Comparison of ENCODE assay signal across 8 cellular contexts in genomic region chr9:86352440-86353106, GRCh38. TPM values are rescaled to one million over a fixed set of nuclear protein-coding genes. Genes with fewer than 3 reads are reported as not detected.
DNase-seq lines count a peak whose midpoint lies in the region; ATAC-seq and TF ChIP-seq lines count a peak whose summit lies in the region.

No MANE protein-coding gene starts in this region.

- no peak for TF ChIP-seq POLR2A in breast epithelium (IDR thresholded peaks at IDR 0.05)
- TF ChIP-seq POLR2A in ovary (IDR thresholded peaks at IDR 0.05), result no peak

- H3K36me3 Mint-ChIP-seq in CD4-positive, CD25-positive, alpha-beta regulatory T cell, result peaks cover 20% of the 10 kb centered on the region
- H3K36me3 Mint-ChIP-seq in naive thymus-derived CD4-positive, alpha-beta T cell, result peaks cover 0 to 23% (median 19%) of the 10 kb centered on the region in 5 donors

- H2AFZ ChIP-seq in KMS-11 (ENCODE audit: low read depth), result no peak overlapping the region

- intact Hi-C loops in breast epithelium (cut with DNase I; ENCODE audit: low total_unique reads) (no loop called here), ovary (cut with DNase I) (no loop called here)
- intact Hi-C loops in naive thymus-derived CD4-positive, alpha-beta T cell (cut with micrococcal nuclease), result loop anchor here (1.0 to 10.0 kb wide), 6 partner anchors 15 to 1620 kb away; partner anchors contain the start of gene CDK20 (in 1 of the 2)

- peaks cover 33 to 68% (median 50%) of the 10 kb centered on the region in 4 donors for H3K4me1 Mint-ChIP-seq in CD4-positive, CD25-positive, alpha-beta regulatory T cell
- peaks cover 42 to 69% (median 63%) of the 10 kb centered on the region in 7 donors for H3K4me1 Mint-ChIP-seq in naive thymus-derived CD4-positive, alpha-beta T cell

- H3K27me3 ChIP-seq in CD4-positive, CD25-positive, alpha-beta regulatory T cell (ENCODE audit: control insufficient read depth, insufficient read depth, low read length), result no peaks in the 10 kb centered on the region
- H3K27me3 ChIP-seq in KMS-11 (ENCODE audit: insufficient read depth, low read depth), result no peaks in the 10 kb centered on the region
- H3K27me3 ChIP-seq in breast epithelium, result no peaks in the 10 kb centered on the region
- no peaks in the 10 kb centered on the region for H3K27me3 ChIP-seq in naive thymus-derived CD4-positive, alpha-beta T cell (ENCODE audit: control insufficient read depth in 2 of 2, insufficient read depth in 2 of 2, low read length in 2 of 2)
- no peaks in the 10 kb centered on the region for H3K27me3 ChIP-seq in ovary

- peak overlapping the region; percentile 97 to 99 (median 98) for H3K4me3 Mint-ChIP-seq in CD4-positive, CD25-positive, alpha-beta regulatory T cell
- H3K4me3 Mint-ChIP-seq in naive thymus-derived CD4-positive, alpha-beta T cell, result peak overlapping the region; percentile 64 to 96 (median 93)

- POLR2A ChIA-PET in naive thymus-derived CD4-positive, alpha-beta T cell (lab: Charles Lee), result no interaction called here

- H3K27ac Mint-ChIP-seq in CD4-positive, CD25-positive, alpha-beta regulatory T cell, result peak overlapping the region; percentile 72 to 97 (median 76)
- peak overlapping the region; percentile 75 to 97 (median 92) for H3K27ac Mint-ChIP-seq in naive thymus-derived CD4-positive, alpha-beta T cell

- peaks cover 1% of the 10 kb centered on the region for H3K27me3 Mint-ChIP-seq in CD4-positive, CD25-positive, alpha-beta regulatory T cell
- peaks cover 0 to 10% (median 0%) of the 10 kb centered on the region in 5 donors for H3K27me3 Mint-ChIP-seq in naive thymus-derived CD4-positive, alpha-beta T cell

- H3K27ac ChIP-seq in CD4-positive, CD25-positive, alpha-beta regulatory T cell (ENCODE audit: insufficient read depth, low read length, poor library complexity, severe bottlenecking), result peak overlapping the region; percentile 82
- peak overlapping the region; percentile 79 for H3K27ac ChIP-seq in KMS-11
- peak overlapping the region; percentile 28 to 92 for H3K27ac ChIP-seq in breast epithelium
- peak overlapping the region; percentile 84 for H3K27ac ChIP-seq in naive thymus-derived CD4-positive, alpha-beta T cell (ENCODE audit: low read depth, low read length)
- H3K27ac ChIP-seq in ovary, result no peak overlapping the region

- no peak for ATAC-seq in CD4-positive, CD25-positive, alpha-beta regulatory T cell (ENCODE audit: low read depth in 2 of 2)
- ATAC-seq in naive thymus-derived CD4-positive, alpha-beta T cell, result no peak
- no peak for ATAC-seq in GM18873 (IDR thresholded peaks at IDR 0.05; ENCODE audit: low FRiP score, unreplicated experiment)

- H3K4me2 ChIP-seq in KMS-11, result peak overlapping the region; percentile 100

- WGBS in ovary, 3 donors, result 30 to 53% (median 36%) methylated on average over 5 of the region's 5 CpGs

- no peak for TF ChIP-seq EP300 in ovary (IDR thresholded peaks at IDR 0.05)

- peak overlapping the region; percentile 68 for H3K9ac ChIP-seq in KMS-11

- H3K36me3 ChIP-seq in CD4-positive, CD25-positive, alpha-beta regulatory T cell (ENCODE audit: control insufficient read depth, insufficient read depth, low read length), result peaks cover 3% of the 10 kb centered on the region
- peaks cover 4% of the 10 kb centered on the region; the same call in 1 of the 2 replicates for H3K36me3 ChIP-seq in KMS-11 (ENCODE audit: insufficient read depth)
- H3K36me3 ChIP-seq in breast epithelium, result no peaks in the 10 kb centered on the region
- H3K36me3 ChIP-seq in naive thymus-derived CD4-positive, alpha-beta T cell (ENCODE audit: control insufficient read depth in 2 of 3, insufficient read depth in 3 of 3, low read length in 3 of 3), result peaks cover 0 to 5% (median 0%) of the 10 kb centered on the region in 3 experiments
- H3K36me3 ChIP-seq in ovary, result no peaks in the 10 kb centered on the region

- TF ChIP-seq CTCF in KMS-11 (conservative IDR thresholded peaks at IDR 0.05; ENCODE audit: low read depth, low read length) (no peak), breast epithelium (IDR thresholded peaks at IDR 0.05) (no peak), ovary (IDR thresholded peaks at IDR 0.05) (no peak)

- H3K9me3 Mint-ChIP-seq in CD4-positive, CD25-positive, alpha-beta regulatory T cell, result no peaks in the 10 kb centered on the region
- H3K9me3 Mint-ChIP-seq in naive thymus-derived CD4-positive, alpha-beta T cell, result peaks cover 0 to 3% (median 0%) of the 10 kb centered on the region in 11 donors

- peak in 2 of 3 donors; percentile 48 to 66 for DNase-seq in CD4-positive, CD25-positive, alpha-beta regulatory T cell
- DNase-seq in breast epithelium (ENCODE audit: low spot score in 2 of 2) (no peak), ovary (no peak), middle frontal gyrus (ENCODE audit: extremely low spot score, low spot score) (no peak), mesenteric fat pad (ENCODE audit: low spot score) (no peak)
- DNase-seq in naive thymus-derived CD4-positive, alpha-beta T cell, result peak in 7 of 9 donors; percentile 23 to 64 (median 49)

- peak overlapping the region; percentile 99 for H3K4me3 ChIP-seq in CD4-positive, CD25-positive, alpha-beta regulatory T cell (ENCODE audit: low read depth, low read length)
- H3K4me3 ChIP-seq in KMS-11 (IDR thresholded peaks at IDR 0.05; ENCODE audit: insufficient read depth, low read depth, low read length) (no peak overlapping the region), breast epithelium (peak overlapping the region; percentile 62 to 96 (median 95)), ovary (no peak overlapping the region)
- H3K4me3 ChIP-seq in naive thymus-derived CD4-positive, alpha-beta T cell (ENCODE audit: low read length), result peak overlapping the region; percentile 95

- H3K4me1 ChIP-seq in CD4-positive, CD25-positive, alpha-beta regulatory T cell (ENCODE audit: control insufficient read depth, insufficient read depth, low read length, poor library complexity, severe bottlenecking), result peaks cover 59% of the 10 kb centered on the region
- H3K4me1 ChIP-seq in KMS-11 (ENCODE audit: low read depth, poor library complexity, severe bottlenecking) (peaks cover 48% of the 10 kb centered on the region), breast epithelium (peaks cover 0 to 12% of the 10 kb centered on the region in 2 donors), ovary (ENCODE audit: insufficient read depth) (peaks cover 14% of the 10 kb centered on the region)
- H3K4me1 ChIP-seq in naive thymus-derived CD4-positive, alpha-beta T cell (ENCODE audit: control insufficient read depth in 2 of 2, insufficient read depth in 2 of 2, low read length in 2 of 2), result peaks cover 13 to 26% of the 10 kb centered on the region in 2 donors

- no peaks in the 10 kb centered on the region for H4K20me1 ChIP-seq in KMS-11 (ENCODE audit: insufficient read depth)

- no peaks in the 10 kb centered on the region for H3K9me3 ChIP-seq in CD4-positive, CD25-positive, alpha-beta regulatory T cell (ENCODE audit: control insufficient read depth in 2 of 2, low read length in 2 of 2)
- H3K9me3 ChIP-seq in breast epithelium (no peaks in the 10 kb centered on the region), ovary (no peaks in the 10 kb centered on the region)
- no peaks in the 10 kb centered on the region for H3K9me3 ChIP-seq in naive thymus-derived CD4-positive, alpha-beta T cell (ENCODE audit: control insufficient read depth in 2 of 3, low read length in 3 of 3)

- CTCF ChIA-PET in naive thymus-derived CD4-positive, alpha-beta T cell (lab: Charles Lee), result no interaction called here

- peaks cover 65% of the 10 kb centered on the region for H3K79me2 ChIP-seq in KMS-11 (ENCODE audit: insufficient read depth, low read depth)

RNA-seq across cellular contexts. Expression of gene TUT7, which starts 1.6 kb away (rescaled TPM):
- 75.4 TPM for total RNA-seq in CD4-positive, CD25-positive, alpha-beta regulatory T cell
- 10 to 100 TPM; 17.3 to 26.8 (median 21.4) TPM for polyA plus RNA-seq in CD4-positive, CD25-positive, alpha-beta regulatory T cell
- 10 to 100 TPM; 59.5 to 95.4 (median 65.2) TPM for total RNA-seq in breast epithelium
- total RNA-seq in naive thymus-derived CD4-positive, alpha-beta T cell, result 10 to 100 TPM; 38.5 to 57.4 (median 49.0) TPM
- 10 to 100 TPM; 15.2 to 19.7 TPM for polyA plus RNA-seq in naive thymus-derived CD4-positive, alpha-beta T cell
- 10 to 100 TPM; 16.1 to 30.0 (median 18.5) TPM for total RNA-seq in ovary
- 10 to 100 TPM; 10.5 to 16.2 TPM for polyA plus RNA-seq in ovary
- total RNA-seq in mesenteric fat pad, result 30.2 TPM

Comparison
In these comparisons a context has a peak if more than half of its experiments do, and no peak if none do; other contexts are left out.
1. DNase-seq: peak in CD4-positive, CD25-positive, alpha-beta regulatory T cell (2 of 3) and naive thymus-derived CD4-positive, alpha-beta T cell (7 of 9); none in breast epithelium (0 of 2), ovary (0 of 5), middle frontal gyrus (single experiment) and mesenteric fat pad (single experiment).
2. H3K27ac ChIP-seq: peak in CD4-positive, CD25-positive, alpha-beta regulatory T cell (single experiment), KMS-11 (single experiment), breast epithelium (2 of 2) and naive thymus-derived CD4-positive, alpha-beta T cell (single experiment); none in ovary (0 of 2).
3. H3K4me3 ChIP-seq: peak in CD4-positive, CD25-positive, alpha-beta regulatory T cell (single experiment), breast epithelium (3 of 3) and naive thymus-derived CD4-positive, alpha-beta T cell (single experiment); none in KMS-11 (single experiment) and ovary (single experiment).
4. intact Hi-C loops: an anchor here in naive thymus-derived CD4-positive, alpha-beta T cell (1.0 to 10.0 kb wide); none called in breast epithelium and ovary.